ENCODE assay signal across 10 cellular contexts in genomic region chr14:67940476-67940875, GRCh38.
DNase-seq lines count a peak whose midpoint lies in the region; ATAC-seq and TF ChIP-seq lines count a peak whose summit lies in the region.
"Had no signal": no experiment of that assay in that cellular context is flagged by ENCODE, and none has a peak within 500 bp of the region (broad histone marks: within the 10 kb centered on the region; RNA-seq: fewer than 3 reads in every experiment).

No MANE protein-coding gene starts in this region.

- H3K4me3 Mint-ChIP-seq in neural crest cell, result no peak overlapping the region
- no peak overlapping the region for H3K4me3 Mint-ChIP-seq in stimulated activated effector memory CD8-positive, alpha-beta T cell treated with anti-CD3 and anti-CD28 coated beads, Interleukin-12 subunit alpha, Interleukin-12 subunit beta, amount 100 ng/mL, for 72 hours
- no peak overlapping the region for H3K4me3 Mint-ChIP-seq in CD4-positive, alpha-beta memory T cell

- TF ChIP-seq CTCF in RWPE2 (IDR thresholded peaks at IDR 0.05; ENCODE audit: poor library complexity, severe bottlenecking) (no peak), fibroblast of mammary gland (conservative IDR thresholded peaks at IDR 0.05; ENCODE audit: control insufficient read depth, insufficient read depth, low read depth, low read length) (no peak), neural crest cell (conservative IDR thresholded peaks at IDR 0.05) (no peak), upper lobe of right lung (IDR thresholded peaks at IDR 0.05) (no peak)

- no peak overlapping the region for H3K4me3 ChIP-seq in RWPE2 (ENCODE audit: severe bottlenecking)
- no peak overlapping the region for H3K4me3 ChIP-seq in fibroblast of mammary gland (ENCODE audit: control insufficient read depth, low read depth, low read length)
- H3K4me3 ChIP-seq in upper lobe of right lung, result no peak overlapping the region
- no peak overlapping the region for H3K4me3 ChIP-seq in CD4-positive, alpha-beta memory T cell (ENCODE audit: low read length in 2 of 2)
- H3K4me3 ChIP-seq: SJSA1 had no signal

- H3K4me1 Mint-ChIP-seq in neural crest cell, result peaks cover 51% of the 10 kb centered on the region
- H3K4me1 Mint-ChIP-seq in stimulated activated effector memory CD8-positive, alpha-beta T cell treated with anti-CD3 and anti-CD28 coated beads, Interleukin-12 subunit alpha, Interleukin-12 subunit beta, amount 100 ng/mL, for 72 hours, result no peaks in the 10 kb centered on the region
- H3K4me1 Mint-ChIP-seq in CD4-positive, alpha-beta memory T cell, result no peaks in the 10 kb centered on the region

- H3K36me3 ChIP-seq in RWPE2 (ENCODE audit: low read depth) (no peaks in the 10 kb centered on the region), upper lobe of right lung (no peaks in the 10 kb centered on the region)
- no peaks in the 10 kb centered on the region for H3K36me3 ChIP-seq in CD4-positive, alpha-beta memory T cell (ENCODE audit: insufficient read depth, low read length)
- H3K36me3 ChIP-seq: SJSA1 had no signal

- H3K27ac Mint-ChIP-seq in neural crest cell (ENCODE audit: unreplicated experiment), result peak overlapping the region; percentile 28
- H3K27ac Mint-ChIP-seq in stimulated activated effector memory CD8-positive, alpha-beta T cell treated with anti-CD3 and anti-CD28 coated beads, Interleukin-12 subunit alpha, Interleukin-12 subunit beta, amount 100 ng/mL, for 72 hours, result no peak overlapping the region
- H3K27ac Mint-ChIP-seq in CD4-positive, alpha-beta memory T cell, result no peak overlapping the region

- H3K27ac ChIP-seq in RWPE2 (ENCODE audit: poor library complexity, severe bottlenecking), result peak overlapping the region; percentile 50
- H3K27ac ChIP-seq in upper lobe of right lung, result peak overlapping the region; percentile 61
- H3K27ac ChIP-seq in CD4-positive, alpha-beta memory T cell (ENCODE audit: low read depth, low read length), result no peak overlapping the region
- H3K27ac ChIP-seq: SJSA1 had no signal

- no peaks in the 10 kb centered on the region for H3K9me3 Mint-ChIP-seq in neural crest cell
- H3K9me3 Mint-ChIP-seq in stimulated activated effector memory CD8-positive, alpha-beta T cell treated with anti-CD3 and anti-CD28 coated beads, Interleukin-12 subunit alpha, Interleukin-12 subunit beta, amount 100 ng/mL, for 72 hours, result no peaks in the 10 kb centered on the region
- no peaks in the 10 kb centered on the region for H3K9me3 Mint-ChIP-seq in CD4-positive, alpha-beta memory T cell

- POLR2A ChIA-PET in CD4-positive, alpha-beta memory T cell (lab: Charles Lee; ENCODE audit: partially characterized antibody), result no interaction called here

- ATAC-seq in RWPE2 (ENCODE audit: low read depth) (peak; percentile 22; the same call in 1 of the 3 replicates), upper lobe of right lung (no peak), GM19328 (IDR thresholded peaks at IDR 0.05; ENCODE audit: unreplicated experiment) (no peak), GM21619 (IDR thresholded peaks at IDR 0.05; ENCODE audit: unreplicated experiment) (no peak)
- ATAC-seq in stimulated activated effector memory CD8-positive, alpha-beta T cell treated with anti-CD3 and anti-CD28 coated beads, Interleukin-12 subunit alpha, Interleukin-12 subunit beta, amount 100 ng/mL, for 72 hours, result no peak

- H3K4me1 ChIP-seq in RWPE2 (ENCODE audit: insufficient read depth, poor library complexity, severe bottlenecking), result peaks cover 41% of the 10 kb centered on the region
- H3K4me1 ChIP-seq in upper lobe of right lung, result peaks cover 47% of the 10 kb centered on the region
- H3K4me1 ChIP-seq in CD4-positive, alpha-beta memory T cell (ENCODE audit: insufficient read depth, low read length), result no peaks in the 10 kb centered on the region

- CTCF ChIA-PET in CD4-positive, alpha-beta memory T cell (lab: Charles Lee; ENCODE audit: partially characterized antibody), result interaction anchor here (0.8 to 1.5 kb wide), 4 partner anchors 209 to 922 kb away, joined by 3 to 4 read pairs (median 3); no protein-coding TSS in a partner anchor

- intact Hi-C loops in upper lobe of right lung (cut with DNase I), result loop anchor here (10.0 kb wide), 1 partner anchor 304 kb away; no protein-coding TSS in a partner anchor
- intact Hi-C loops in CD4-positive, alpha-beta memory T cell (cut with micrococcal nuclease), result no loop called here

- H3K36me3 Mint-ChIP-seq in neural crest cell (ENCODE audit: low read depth), result no peaks in the 10 kb centered on the region
- no peaks in the 10 kb centered on the region for H3K36me3 Mint-ChIP-seq in stimulated activated effector memory CD8-positive, alpha-beta T cell treated with anti-CD3 and anti-CD28 coated beads, Interleukin-12 subunit alpha, Interleukin-12 subunit beta, amount 100 ng/mL, for 72 hours
- H3K36me3 Mint-ChIP-seq in CD4-positive, alpha-beta memory T cell, result no peaks in the 10 kb centered on the region

- no peaks in the 10 kb centered on the region for H3K27me3 Mint-ChIP-seq in neural crest cell (ENCODE audit: low read depth)
- no peaks in the 10 kb centered on the region for H3K27me3 Mint-ChIP-seq in CD4-positive, alpha-beta memory T cell

- no peaks in the 10 kb centered on the region for H3K27me3 ChIP-seq in RWPE2 (ENCODE audit: insufficient read depth, poor library complexity, severe bottlenecking)
- H3K27me3 ChIP-seq in upper lobe of right lung, result no peaks in the 10 kb centered on the region
- H3K27me3 ChIP-seq in CD4-positive, alpha-beta memory T cell (ENCODE audit: insufficient read depth, low read length), result no peaks in the 10 kb centered on the region
- H3K27me3 ChIP-seq: SJSA1 had no signal

- DNase-seq in RWPE2 (ENCODE audit: low spot score) (no peak), fibroblast of mammary gland (ENCODE audit: low read depth) (peak; percentile 90), neural crest cell (ENCODE audit: low read depth, low spot score) (no peak), upper lobe of right lung (no peak)
- no peak for DNase-seq in stimulated activated effector memory CD8-positive, alpha-beta T cell treated with anti-CD3 and anti-CD28 coated beads, Interleukin-12 subunit alpha, Interleukin-12 subunit beta, amount 100 ng/mL, for 72 hours (ENCODE audit: low spot score in 2 of 2)
- no peak for DNase-seq in CD4-positive, alpha-beta memory T cell
- DNase-seq: activated CD8-positive, alpha-beta memory T cell treated with anti-CD3 and anti-CD28 coated beads, Interleukin-2, amount 50 U/mL, for 4 hours had no signal

- H3K9me3 ChIP-seq in RWPE2 (ENCODE audit: severe bottlenecking) (no peaks in the 10 kb centered on the region), upper lobe of right lung (no peaks in the 10 kb centered on the region)
- no peaks in the 10 kb centered on the region for H3K9me3 ChIP-seq in CD4-positive, alpha-beta memory T cell (ENCODE audit: control insufficient read depth in 1 of 2, low read length in 2 of 2)
- H3K9me3 ChIP-seq: SJSA1 had no signal
